Comparison of ENCODE assay signal across 20 cellular contexts in the genomic region with DNA sequence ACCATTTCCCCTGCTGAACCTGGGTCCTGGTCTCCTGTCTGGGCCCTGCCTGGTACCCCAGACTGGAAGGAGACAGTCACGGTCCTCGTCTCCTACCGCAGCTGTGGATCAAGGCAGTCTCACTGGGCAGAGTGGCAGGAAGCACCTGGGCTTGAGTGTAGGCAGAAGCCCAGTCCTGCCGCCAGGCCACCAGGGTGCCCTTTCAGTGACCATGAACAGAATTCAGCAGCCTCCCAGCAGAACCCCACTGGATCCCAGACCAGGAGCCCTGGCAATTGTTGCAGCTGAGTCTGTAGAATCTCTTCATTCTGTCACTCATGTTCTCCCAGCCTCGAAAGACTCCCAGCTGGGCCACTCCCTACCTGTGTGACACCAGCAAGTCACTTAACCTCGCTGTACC. TPM values are rescaled to one million over a fixed set of nuclear protein-coding genes. Genes with fewer than 3 reads are reported as not detected.
DNase-seq lines count a peak whose midpoint lies in the region; ATAC-seq, FAIRE-seq and TF ChIP-seq lines count a peak whose summit lies in the region.
"Had no signal": no experiment of that assay in that cellular context is flagged by ENCODE, and none has a peak within 500 bp of the region (broad histone marks: within the 10 kb centered on the region; RNA-seq: fewer than 3 reads in every experiment).

No MANE protein-coding gene starts in this region.

- no peak for TF ChIP-seq CTCF in astrocyte (IDR thresholded peaks at IDR 0.05; ENCODE audit: insufficient read depth, low read depth, low read length)
- peak; percentile 11 for TF ChIP-seq CTCF in progenitor cell of endocrine pancreas (IDR thresholded peaks at IDR 0.05; ENCODE audit: unreplicated experiment)

- WGBS in mesenchymal stem cell = 93% methylated on average over 6 of the region's 6 CpGs

- H3K27ac Mint-ChIP-seq in astrocyte (ENCODE audit: unreplicated experiment) = peak overlapping the region; percentile 38
- H3K27ac Mint-ChIP-seq in progenitor cell of endocrine pancreas = peak overlapping the region; percentile 79
- H3K27ac Mint-ChIP-seq: CD4-positive, alpha-beta T cell had no signal

- H3K4me3 Mint-ChIP-seq in astrocyte (ENCODE audit: unreplicated experiment) (peak overlapping the region; percentile 42), progenitor cell of endocrine pancreas (ENCODE audit: low read depth) (no peak overlapping the region)
- H3K4me3 Mint-ChIP-seq: CD4-positive, alpha-beta T cell had no signal

- FAIRE-seq in astrocyte (lab: Jason Lieb, UNC) = no peak
- FAIRE-seq: A549, D721Med, G401.6 had no signal

- H3K27me3 Mint-ChIP-seq in astrocyte (ENCODE audit: low read depth, unreplicated experiment) = no peaks in the 10 kb centered on the region
- no peaks in the 10 kb centered on the region for H3K27me3 Mint-ChIP-seq in progenitor cell of endocrine pancreas
- H3K27me3 Mint-ChIP-seq: CD4-positive, alpha-beta T cell had no signal

- peak overlapping the region; percentile 32 to 79 for H2BK12ac ChIP-seq in mesenchymal stem cell (ENCODE audit: low read length in 2 of 2)

- H3K79me1 ChIP-seq in mesenchymal stem cell (replicated peaks; ENCODE audit: low read length, poor library complexity, severe bottlenecking) = no peaks in the 10 kb centered on the region

- H3K14ac ChIP-seq in mesenchymal stem cell (ENCODE audit: low read length in 2 of 2) = no peak overlapping the region

- H3K9me3 Mint-ChIP-seq in astrocyte (ENCODE audit: unreplicated experiment) (peaks cover 2% of the 10 kb centered on the region), progenitor cell of endocrine pancreas (ENCODE audit: low read depth) (no peaks in the 10 kb centered on the region)
- H3K9me3 Mint-ChIP-seq: CD4-positive, alpha-beta T cell had no signal

- H2BK120ac ChIP-seq in mesenchymal stem cell (ENCODE audit: low read depth, low read length) = no peak overlapping the region

- peaks cover 2% of the 10 kb centered on the region for H3K36me3 Mint-ChIP-seq in astrocyte (ENCODE audit: low read depth, unreplicated experiment)
- no peaks in the 10 kb centered on the region for H3K36me3 Mint-ChIP-seq in progenitor cell of endocrine pancreas (ENCODE audit: insufficient read depth)

- ATAC-seq in HG02938 (IDR thresholded peaks at IDR 0.05; ENCODE audit: unreplicated experiment) = no peak
- no peak for ATAC-seq in activated CD4-positive, CD25-positive, alpha-beta regulatory T cell treated with anti-CD3 and anti-CD28 coated beads, Interleukin-2, amount 50 U/mL, for 24 hours
- ATAC-seq: A549, Right ventricle myocardium inferior had no signal

- H3K9ac ChIP-seq in BLaER1 treated with 17β-estradiol and CSF1 and Interleukin-3, amounts not matched to agents 10 nM and 100 nM = peak overlapping the region in 4 of 11 experiments; percentile 11 to 42 (median 32); a peak in 5 of 22 replicates
- no peak overlapping the region for H3K9ac ChIP-seq in astrocyte (ENCODE audit: low read length)
- H3K9ac ChIP-seq in mesenchymal stem cell (ENCODE audit: low read length) = no peak overlapping the region
- H3K9ac ChIP-seq: GM23248 had no signal

- no peak overlapping the region for H2BK15ac ChIP-seq in mesenchymal stem cell (ENCODE audit: low read depth, poor library complexity, severe bottlenecking)

- peak overlapping the region; percentile 21 to 80 (median 70); a peak in 20 of 22 replicates for H3K4me2 ChIP-seq in BLaER1 treated with 17β-estradiol and CSF1 and Interleukin-3, amounts not matched to agents 10 nM and 100 nM
- H3K4me2 ChIP-seq in astrocyte (ENCODE audit: low read length) (no peak overlapping the region), mesenchymal stem cell (ENCODE audit: low read length, poor library complexity, severe bottlenecking) (no peak overlapping the region)
- H3K4me2 ChIP-seq: A549 had no signal

- H3K9me3 ChIP-seq in BLaER1 treated with 17β-estradiol and CSF1 and Interleukin-3, amounts not matched to agents 10 nM and 100 nM (replicated peaks in 1 of 11) = no peaks in the 10 kb centered on the region
- no peaks in the 10 kb centered on the region for H3K9me3 ChIP-seq in astrocyte (ENCODE audit: insufficient read depth, low read depth, low read length)
- no peaks in the 10 kb centered on the region for H3K9me3 ChIP-seq in mesenchymal stem cell (ENCODE audit: control insufficient read depth, low read length)
- H3K9me3 ChIP-seq: A549, MG63 had no signal

- H3K4me3 ChIP-seq in BLaER1 treated with 17β-estradiol and CSF1 and Interleukin-3, amounts not matched to agents 10 nM and 100 nM = no peak overlapping the region
- no peak overlapping the region for H3K4me3 ChIP-seq in astrocyte (ENCODE audit: insufficient read depth, low read depth, low read length)
- no peak overlapping the region for H3K4me3 ChIP-seq in mesenchymal stem cell (ENCODE audit: insufficient read depth in 1 of 2, low read depth in 1 of 2, low read length in 2 of 2)
- H3K4me3 ChIP-seq: A549, GM23248, MG63 had no signal

- H3K79me2 ChIP-seq in astrocyte (ENCODE audit: insufficient read depth, low read length) = no peaks in the 10 kb centered on the region

- H3K23ac ChIP-seq in mesenchymal stem cell (ENCODE audit: low read length in 2 of 2) = no peak overlapping the region

- H3K27ac ChIP-seq in BLaER1 treated with 17β-estradiol and CSF1 and Interleukin-3, amounts not matched to agents 10 nM and 100 nM = peak overlapping the region in 4 of 11 experiments; percentile 6 to 53 (median 34); a peak in 5 of 22 replicates
- H3K27ac ChIP-seq in astrocyte (ENCODE audit: low read depth, low read length) = no peak overlapping the region
- H3K27ac ChIP-seq in mesenchymal stem cell (ENCODE audit: low read length, poor library complexity, severe bottlenecking) = no peak overlapping the region
- H3K27ac ChIP-seq: GM23248 had no signal

- no peaks in the 10 kb centered on the region for H3K27me3 ChIP-seq in BLaER1 treated with 17β-estradiol and CSF1 and Interleukin-3, amounts not matched to agents 10 nM and 100 nM
- no peaks in the 10 kb centered on the region for H3K27me3 ChIP-seq in astrocyte (ENCODE audit: insufficient read depth, low read length)
- no peaks in the 10 kb centered on the region for H3K27me3 ChIP-seq in mesenchymal stem cell (ENCODE audit: control insufficient read depth in 1 of 2, insufficient read depth in 1 of 2, low read length in 2 of 2)
- H3K27me3 ChIP-seq: MG63 had no signal

- H3K4me1 Mint-ChIP-seq in astrocyte (ENCODE audit: low read depth, unreplicated experiment) (peaks cover 40% of the 10 kb centered on the region), progenitor cell of endocrine pancreas (ENCODE audit: low read depth) (peaks cover 33% of the 10 kb centered on the region)

- H3K36me3 ChIP-seq in BLaER1 treated with 17β-estradiol and CSF1 and Interleukin-3, amounts not matched to agents 10 nM and 100 nM = no peaks in the 10 kb centered on the region
- no peaks in the 10 kb centered on the region for H3K36me3 ChIP-seq in astrocyte (ENCODE audit: insufficient read depth, low read length)
- H3K36me3 ChIP-seq in mesenchymal stem cell (ENCODE audit: control insufficient read depth in 1 of 2, insufficient read depth in 2 of 2, low read depth in 1 of 2, low read length in 2 of 2) = no peaks in the 10 kb centered on the region
- H3K36me3 ChIP-seq: MG63 had no signal

- H2AK5ac ChIP-seq in mesenchymal stem cell (ENCODE audit: low read length, severe bottlenecking) = no peak overlapping the region

- no peak overlapping the region for H2AFZ ChIP-seq in astrocyte (ENCODE audit: low read depth, low read length)
- H2AFZ ChIP-seq in mesenchymal stem cell (ENCODE audit: low read depth, low read length) = no peak overlapping the region
- H2AFZ ChIP-seq: GM23248 had no signal

- no peak overlapping the region for H4K91ac ChIP-seq in mesenchymal stem cell (ENCODE audit: low read length)

- no peak overlapping the region for H2BK5ac ChIP-seq in mesenchymal stem cell (ENCODE audit: low read depth, low read length, poor library complexity, severe bottlenecking)

- H3K4me1 ChIP-seq in BLaER1 treated with 17β-estradiol and CSF1 and Interleukin-3, amounts not matched to agents 10 nM and 100 nM = peaks cover 15 to 28% (median 18%) of the 10 kb centered on the region in 10 experiments
- peaks cover 31% of the 10 kb centered on the region for H3K4me1 ChIP-seq in astrocyte (ENCODE audit: insufficient read depth, low read length)
- H3K4me1 ChIP-seq in mesenchymal stem cell (ENCODE audit: control insufficient read depth, insufficient read depth, low read depth, low read length) = peaks cover 2% of the 10 kb centered on the region

- no peak overlapping the region for H3K4ac ChIP-seq in mesenchymal stem cell (ENCODE audit: low read depth in 1 of 2, low read length in 2 of 2)

- no peak overlapping the region for H4K8ac ChIP-seq in mesenchymal stem cell (ENCODE audit: low read length)

- no peak for DNase-seq in astrocyte (ENCODE audit: low read depth)
- DNase-seq in mesenchymal stem cell = no peak
- DNase-seq in progenitor cell of endocrine pancreas (ENCODE audit: low spot score, unreplicated experiment) = no peak
- no peak for DNase-seq in hepatic stellate cell (ENCODE audit: low spot score)
- DNase-seq: CD4-positive, alpha-beta T cell; DMS79 treated with DMSO at 0.1 percent for 48 hours; GM23248; MG63; NCI-H1694; NCI-H2107; NCI-H226; NCI-H526; NK-92 treated with Interleukin-12 subunit alpha and Interleukin-12 subunit beta, amount 100 ng/mL, for 24 hours had no signal

- no peaks in the 10 kb centered on the region for H4K20me1 ChIP-seq in BLaER1 treated with 17β-estradiol and CSF1 and Interleukin-3, amounts not matched to agents 10 nM and 100 nM
- H4K20me1 ChIP-seq in astrocyte (ENCODE audit: insufficient read depth, low read length) = no peaks in the 10 kb centered on the region

- H3K18ac ChIP-seq in mesenchymal stem cell (ENCODE audit: low read depth in 1 of 2, low read length in 2 of 2) = no peak overlapping the region

RNA-seq across cellular contexts. Expression of gene CREB3L1, which starts 25.5 kb away (rescaled TPM):
- total RNA-seq in astrocyte (324 and 399 TPM in 2 replicates), progenitor cell of endocrine pancreas (9.5 and 9.6 TPM in 2 replicates)
- 223 TPM for polyA plus RNA-seq in mesenchymal stem cell (2013, experiment 1 of 2)
- polyA plus RNA-seq in mesenchymal stem cell (2013, experiment 2 of 2) = 217 TPM
- total RNA-seq: CD4-positive, alpha-beta T cell had no signal

Comparison
In these comparisons a context has a peak if more than half of its experiments do, and no peak if none do; other contexts are left out.
1. H3K4me2 ChIP-seq: peak in BLaER1 treated with 17β-estradiol and CSF1 and Interleukin-3, amounts not matched to agents 10 nM and 100 nM (11 of 11); none in astrocyte (single experiment) and mesenchymal stem cell (single experiment).
2. RNA of gene CREB3L1, which starts 25.5 kb away (total RNA-seq): 324 to 399 TPM in astrocyte; 9.5 to 9.6 TPM in progenitor cell of endocrine pancreas; every median in the first group is over 10 times any median in the second.